In the genomic region with DNA sequence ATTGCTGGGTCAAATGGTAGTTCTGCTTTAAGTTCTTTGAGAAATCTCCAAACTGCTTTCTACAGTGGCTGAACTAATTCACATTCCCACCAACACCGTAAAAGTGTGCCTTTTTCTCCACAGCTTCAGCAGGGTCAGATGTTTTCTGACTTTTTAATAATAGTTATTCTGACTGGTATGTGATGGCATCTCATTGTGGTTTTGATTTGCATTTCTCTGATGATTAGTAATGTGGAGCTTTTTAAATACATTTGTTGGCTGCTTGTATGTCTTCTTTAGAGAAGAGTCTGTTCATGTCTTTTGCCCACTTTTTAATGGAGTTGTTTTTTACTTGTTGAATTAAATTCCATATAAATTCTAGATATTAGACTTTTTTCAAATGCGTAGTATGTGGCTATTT, we compare ENCODE assay signal across 25 cellular contexts.
DNase-seq lines count a peak whose midpoint lies in the region; ATAC-seq and TF ChIP-seq lines count a peak whose summit lies in the region.
"Had no signal": no experiment of that assay in that cellular context is flagged by ENCODE, and none has a peak within 500 bp of the region (broad histone marks: within the 10 kb centered on the region; RNA-seq: fewer than 3 reads in every experiment).

No MANE protein-coding gene starts in this region.

- no peaks in the 10 kb centered on the region; the same call in 1 of the 2 replicates for H3K4me1 ChIP-seq in BE2C
- H3K4me1 ChIP-seq: esophagus muscularis mucosa, right atrium auricular region, upper lobe of right lung had no signal

- H3K36me3 Mint-ChIP-seq in naive thymus-derived CD8-positive, alpha-beta T cell: no peaks in the 10 kb centered on the region
- H3K36me3 Mint-ChIP-seq: CD4-positive, CD25-positive, alpha-beta regulatory T cell had no signal

- POLR2A ChIA-PET in naive thymus-derived CD8-positive, alpha-beta T cell (lab: Charles Lee): no interaction called here

- no peaks in the 10 kb centered on the region for H3K9me3 ChIP-seq in BE2C
- H3K9me3 ChIP-seq: esophagus muscularis mucosa, right atrium auricular region, upper lobe of right lung had no signal

- no peak overlapping the region for H3K4me3 Mint-ChIP-seq in naive thymus-derived CD8-positive, alpha-beta T cell
- H3K4me3 Mint-ChIP-seq: activated CD8-positive, alpha-beta T cell treated with anti-CD3 and anti-CD28 coated beads for 36 hours; CD4-positive, CD25-positive, alpha-beta regulatory T cell; GM23338 had no signal

- TF ChIP-seq CTCF in brain microvascular endothelial cell (IDR thresholded peaks at IDR 0.05; ENCODE audit: low read depth, low read length, missing control alignments) (no peak), BE2C (IDR thresholded peaks at IDR 0.05; ENCODE audit: low read depth, low read length) (no peak)

- no peak for ATAC-seq in naive thymus-derived CD8-positive, alpha-beta T cell
- ATAC-seq: activated CD4-positive, CD25-positive, alpha-beta regulatory T cell treated with anti-CD3 and anti-CD28 coated beads, Interleukin-2, amount 50 U/mL, for 24 hours; activated CD8-positive, alpha-beta T cell treated with anti-CD3 and anti-CD28 coated beads for 36 hours; GM23338; K562; upper lobe of right lung had no signal

- H3K4me3 ChIP-seq in brain microvascular endothelial cell (ENCODE audit: low read depth, low read length): no peak overlapping the region
- H3K4me3 ChIP-seq in BE2C (ENCODE audit: low read depth, low read length): no peak overlapping the region
- H3K4me3 ChIP-seq: esophagus muscularis mucosa, GM23338, K562, lung, right atrium auricular region, upper lobe of right lung had no signal

- no peak overlapping the region for H3K27ac ChIP-seq in brain microvascular endothelial cell
- H3K27ac ChIP-seq: esophagus muscularis mucosa, right atrium auricular region, upper lobe of right lung had no signal

- peaks cover 0 to 13% (median 0%) of the 10 kb centered on the region in 9 donors for H3K9me3 Mint-ChIP-seq in naive thymus-derived CD8-positive, alpha-beta T cell
- H3K9me3 Mint-ChIP-seq: activated CD8-positive, alpha-beta T cell treated with anti-CD3 and anti-CD28 coated beads for 36 hours; GM23338 had no signal

- H3K27me3 Mint-ChIP-seq in naive thymus-derived CD8-positive, alpha-beta T cell: no peaks in the 10 kb centered on the region
- H3K27me3 Mint-ChIP-seq: activated CD8-positive, alpha-beta T cell treated with anti-CD3 and anti-CD28 coated beads for 36 hours; CD4-positive, CD25-positive, alpha-beta regulatory T cell had no signal

- H3K27me3 ChIP-seq in brain microvascular endothelial cell (replicated peaks): no peaks in the 10 kb centered on the region
- no peaks in the 10 kb centered on the region for H3K27me3 ChIP-seq in BE2C
- H3K27me3 ChIP-seq: esophagus muscularis mucosa, right atrium auricular region, upper lobe of right lung had no signal

- H3K4me1 Mint-ChIP-seq in naive thymus-derived CD8-positive, alpha-beta T cell: no peaks in the 10 kb centered on the region
- H3K4me1 Mint-ChIP-seq: CD4-positive, CD25-positive, alpha-beta regulatory T cell; GM23338 had no signal

- DNase-seq in AG08395 (ENCODE audit: low spot score): peak; percentile 5
- peak; percentile 78 for DNase-seq in LHCN-M2 (ENCODE audit: low read depth)
- DNase-seq in brain microvascular endothelial cell: peak; percentile 37
- DNase-seq in foreskin melanocyte: peak; percentile 36
- no peak for DNase-seq in NCI-H128 (lab: John Stamatoyannopoulos, UW; ENCODE audit: unreplicated experiment)
- DNase-seq in BE2C: no peak
- DNase-seq in DMS53 (lab: John Stamatoyannopoulos, UW): no peak
- DNase-seq in naive thymus-derived CD8-positive, alpha-beta T cell: no peak
- DNase-seq: activated CD8-positive, alpha-beta T cell treated with anti-CD3 and anti-CD28 coated beads for 36 hours; activated gamma-delta T cell treated with Interleukin-2 at 50 U/mL for 16 hours; amygdala; CD4-positive, CD25-positive, alpha-beta regulatory T cell; effector CD8-positive, alpha-beta T cell; hippocampal formation; islet precursor cell; NCI-H2029; NCI-H446; T-helper 9 cell; upper lobe of right lung had no signal

- no peak overlapping the region for H3K27ac Mint-ChIP-seq in naive thymus-derived CD8-positive, alpha-beta T cell
- H3K27ac Mint-ChIP-seq: activated CD8-positive, alpha-beta T cell treated with anti-CD3 and anti-CD28 coated beads for 36 hours; CD4-positive, CD25-positive, alpha-beta regulatory T cell; GM23338 had no signal

- in situ Hi-C loops in brain microvascular endothelial cell (cut with HindIII; ENCODE audit: low pct_ligation_motif_present, low sequenced_read_pairs): no loop called here

- H3K36me3 ChIP-seq in brain microvascular endothelial cell (replicated peaks) (no peaks in the 10 kb centered on the region), BE2C (no peaks in the 10 kb centered on the region)
- H3K36me3 ChIP-seq: esophagus muscularis mucosa, right atrium auricular region, upper lobe of right lung had no signal

Comparison
In these comparisons a context has a peak if more than half of its experiments do, and no peak if none do; other contexts are left out.
1. DNase-seq: peak in AG08395 (single experiment), LHCN-M2 (single experiment), brain microvascular endothelial cell (single experiment) and foreskin melanocyte (single experiment); none in NCI-H128 (single experiment), BE2C (single experiment), DMS53 (single experiment) and naive thymus-derived CD8-positive, alpha-beta T cell (0 of 10).